13 cellular contexts compared by ENCODE assay signal in genomic region chr20:50921783-50922501, GRCh38. TPM values are rescaled to one million over a fixed set of nuclear protein-coding genes. Genes with fewer than 3 reads are reported as not detected.
DNase-seq lines count a peak whose midpoint lies in the region; ATAC-seq and TF ChIP-seq lines count a peak whose summit lies in the region.
"Had no signal": no experiment of that assay in that cellular context is flagged by ENCODE, and none has a peak within 500 bp of the region (broad histone marks: within the 10 kb centered on the region; RNA-seq: fewer than 3 reads in every experiment).

No MANE protein-coding gene starts in this region.

- 95 to 100% methylated on average over 5 to 8 of the region's 8 CpGs for WGBS in endodermal cell (ENCODE audit: insufficient coverage in 1 of 2, insufficient read length in 1 of 2), 2 experiments
- WGBS in trophoblast cell (ENCODE audit: extremely low coverage, insufficient coverage, insufficient read length): no CpG with 5 or more reads among the region's 8 CpGs

- H3K79me2 ChIP-seq in PC-9 (ENCODE audit: low read depth) (peaks cover 99% of the 10 kb centered on the region), trophoblast cell (ENCODE audit: control insufficient read depth, insufficient read depth, low read length, poor library complexity) (peaks cover 24% of the 10 kb centered on the region)

- DNase-seq in activated CD4-positive, alpha-beta T cell treated with anti-CD3 and anti-CD28 coated beads, Interleukin-2, amount 10 ng/mL, durations not matched to agents 24 days and 14 days: no peak
- DNase-seq in activated CD4-positive, alpha-beta T cell treated with anti-CD3 and anti-CD28 coated beads, Interleukin-2, amount 50 U/mL, for 48 hours: no peak
- DNase-seq in PC-9 (no peak), endodermal cell (no peak), trophoblast cell (no peak), Right ventricle myocardium superior (no peak)
- no peak for DNase-seq in stimulated activated CD8-positive, alpha-beta memory T cell treated with anti-CD3 and anti-CD28 coated beads, Interleukin-4, amount 100 ng/mL, for 48 hours
- DNase-seq: activated CD4-positive, alpha-beta T cell treated with anti-CD3 and anti-CD28 coated beads, Interleukin-2, amount 50 U/mL, for 1 hour; esophagus squamous epithelium; NCI-H2171; psoas muscle had no signal

- H3K4ac ChIP-seq in trophoblast cell (ENCODE audit: low read depth, low read length): peak overlapping the region; percentile 88

- H4K91ac ChIP-seq in trophoblast cell (ENCODE audit: low read depth, low read length): no peak overlapping the region

- peaks cover 20% of the 10 kb centered on the region for H3F3A ChIP-seq in PC-9 (ENCODE audit: insufficient read depth, low read depth)

- H3K36me3 ChIP-seq in PC-9 (ENCODE audit: low read depth): peaks cover 23% of the 10 kb centered on the region
- peaks cover 91% of the 10 kb centered on the region for H3K36me3 ChIP-seq in endodermal cell (ENCODE audit: control insufficient read depth, insufficient read depth, low read length)
- peaks cover 11 to 16% of the 10 kb centered on the region in 2 experiments for H3K36me3 ChIP-seq in trophoblast cell (ENCODE audit: control insufficient read depth in 1 of 2, insufficient read depth in 2 of 2, low read length in 2 of 2)

- no peaks in the 10 kb centered on the region for H3K4me1 ChIP-seq in PC-9 (replicated peaks; ENCODE audit: insufficient read depth)
- peaks cover 7% of the 10 kb centered on the region for H3K4me1 ChIP-seq in endodermal cell (ENCODE audit: control insufficient read depth, insufficient read depth, low read length)
- peaks cover 7 to 10% of the 10 kb centered on the region in 2 experiments for H3K4me1 ChIP-seq in trophoblast cell (ENCODE audit: control insufficient read depth in 1 of 2, insufficient read depth in 2 of 2, low read length in 2 of 2)

- H3K27ac ChIP-seq in PC-9 (peak overlapping the region; percentile 0; the same call in 1 of the 2 replicates), endodermal cell (ENCODE audit: low read depth, low read length) (no peak overlapping the region), trophoblast cell (ENCODE audit: low read depth, low read length) (no peak overlapping the region)
- H3K27ac ChIP-seq: psoas muscle had no signal

- no peak overlapping the region for H3K4me2 ChIP-seq in PC-9
- no peak overlapping the region for H3K4me2 ChIP-seq in trophoblast cell (ENCODE audit: low read length)

- H3K14ac ChIP-seq in trophoblast cell (ENCODE audit: low read length): no peak overlapping the region

- no peak overlapping the region for H3K18ac ChIP-seq in trophoblast cell (ENCODE audit: low read length)

- no peak for TF ChIP-seq CTCF in PC-9 (conservative IDR thresholded peaks at IDR 0.05)
- TF ChIP-seq CTCF in endodermal cell (conservative IDR thresholded peaks at IDR 0.05): no peak

- H3K27me3 Mint-ChIP-seq in activated CD4-positive, alpha-beta T cell treated with anti-CD3 and anti-CD28 coated beads, Interleukin-2, amount 10 ng/mL, durations not matched to agents 24 days and 14 days: no peaks in the 10 kb centered on the region
- no peaks in the 10 kb centered on the region for H3K27me3 Mint-ChIP-seq in endodermal cell (ENCODE audit: insufficient read depth)

- H4K20me1 ChIP-seq in PC-9 (ENCODE audit: insufficient read depth): peaks cover 99% of the 10 kb centered on the region

- no peaks in the 10 kb centered on the region for H3K9me3 Mint-ChIP-seq in activated CD4-positive, alpha-beta T cell treated with anti-CD3 and anti-CD28 coated beads, Interleukin-2, amount 10 ng/mL, durations not matched to agents 24 days and 14 days
- no peaks in the 10 kb centered on the region for H3K9me3 Mint-ChIP-seq in endodermal cell
- H3K9me3 Mint-ChIP-seq: activated naive CD4-positive, alpha-beta T cell treated with anti-CD3 and anti-CD28 coated beads, Interleukin-2, amount 50 U/mL, for 72 hours had no signal

- H3K27ac Mint-ChIP-seq in activated CD4-positive, alpha-beta T cell treated with anti-CD3 and anti-CD28 coated beads, Interleukin-2, amount 10 ng/mL, durations not matched to agents 24 days and 14 days: peak overlapping the region; percentile 51
- H3K27ac Mint-ChIP-seq in endodermal cell: peak overlapping the region; percentile 82

- H3K4me3 Mint-ChIP-seq in activated CD4-positive, alpha-beta T cell treated with anti-CD3 and anti-CD28 coated beads, Interleukin-2, amount 10 ng/mL, durations not matched to agents 24 days and 14 days: no peak overlapping the region
- H3K4me3 Mint-ChIP-seq in endodermal cell: no peak overlapping the region

- no peak overlapping the region for H4K12ac ChIP-seq in trophoblast cell (ENCODE audit: low read depth, low read length)

- H3K4me1 Mint-ChIP-seq in activated CD4-positive, alpha-beta T cell treated with anti-CD3 and anti-CD28 coated beads, Interleukin-2, amount 10 ng/mL, durations not matched to agents 24 days and 14 days: peaks cover 29% of the 10 kb centered on the region
- peaks cover 48% of the 10 kb centered on the region for H3K4me1 Mint-ChIP-seq in endodermal cell

- H3K36me3 Mint-ChIP-seq in activated CD4-positive, alpha-beta T cell treated with anti-CD3 and anti-CD28 coated beads, Interleukin-2, amount 10 ng/mL, durations not matched to agents 24 days and 14 days (ENCODE audit: low read depth): peaks cover 44% of the 10 kb centered on the region
- peaks cover 36% of the 10 kb centered on the region for H3K36me3 Mint-ChIP-seq in endodermal cell (ENCODE audit: low read depth)

- H3K9ac ChIP-seq in endodermal cell (ENCODE audit: extremely low read depth, low read length, poor library complexity, severe bottlenecking): no peak overlapping the region
- H3K9ac ChIP-seq in trophoblast cell (ENCODE audit: low read length): peak overlapping the region; percentile 70

- POLR2A ChIA-PET in PC-9 (lab: Charles Lee; ENCODE audit: unreplicated experiment): interaction anchor here (0.7 kb wide), 1 partner anchor 726 kb away, joined by 4 read pairs; no protein-coding TSS in a partner anchor

- CTCF ChIA-PET in PC-9 (lab: Charles Lee): no interaction called here

- ATAC-seq in Right ventricle myocardium superior (ENCODE audit: poor library complexity) (no peak), HG03565 (IDR thresholded peaks at IDR 0.05; ENCODE audit: unreplicated experiment) (no peak)
- ATAC-seq: psoas muscle had no signal

- no peak overlapping the region for H2BK120ac ChIP-seq in trophoblast cell (ENCODE audit: insufficient read depth, low read length, poor library complexity)

- no peaks in the 10 kb centered on the region for H3K27me3 ChIP-seq in PC-9 (ENCODE audit: insufficient read depth, low read depth)
- no peaks in the 10 kb centered on the region for H3K27me3 ChIP-seq in endodermal cell (ENCODE audit: control insufficient read depth, insufficient read depth, low read length, poor library complexity, severe bottlenecking)
- H3K27me3 ChIP-seq in trophoblast cell (ENCODE audit: insufficient read depth, low read length): no peaks in the 10 kb centered on the region
- H3K27me3 ChIP-seq: esophagus squamous epithelium had no signal

- H3K9me2 ChIP-seq in PC-9 (ENCODE audit: insufficient read depth): no peaks in the 10 kb centered on the region

- intact Hi-C loops in activated CD4-positive, alpha-beta T cell treated with anti-CD3 and anti-CD28 coated beads, Interleukin-2, amount 10 ng/mL, durations not matched to agents 24 days and 14 days (cut with micrococcal nuclease): no loop called here
- intact Hi-C loops in PC-9 (cut with micrococcal nuclease; ENCODE audit: unreplicated experiment) (no loop called here), Right ventricle myocardium superior (cut with DNase I) (no loop called here)

- H3K9me3 ChIP-seq in PC-9 (ENCODE audit: insufficient read depth, low read depth) (no peaks in the 10 kb centered on the region), endodermal cell (ENCODE audit: control insufficient read depth, low read length) (no peaks in the 10 kb centered on the region), trophoblast cell (ENCODE audit: insufficient read depth, low read depth, low read length) (no peaks in the 10 kb centered on the region)
- H3K9me3 ChIP-seq: esophagus squamous epithelium, psoas muscle had no signal

- no peak overlapping the region for H2AK5ac ChIP-seq in trophoblast cell (ENCODE audit: low read length)

- H3K79me1 ChIP-seq in trophoblast cell (ENCODE audit: low read length): no peaks in the 10 kb centered on the region

- H3K23ac ChIP-seq in trophoblast cell (ENCODE audit: low read length): no peak overlapping the region

- BruUV-seq in PC-9 (replicated peaks; lab: Mats Ljungman, UMichigan): no TSS peak

- no peak overlapping the region for H2AFZ ChIP-seq in PC-9
- no peak overlapping the region for H2AFZ ChIP-seq in trophoblast cell (ENCODE audit: insufficient read depth, low read length, poor library complexity)

- no peak overlapping the region for H2BK12ac ChIP-seq in trophoblast cell (ENCODE audit: low read length)

- H3K4me3 ChIP-seq in PC-9 (no peak overlapping the region), endodermal cell (ENCODE audit: low read length) (no peak overlapping the region), trophoblast cell (ENCODE audit: low read depth, low read length) (no peak overlapping the region)
- H3K4me3 ChIP-seq: esophagus squamous epithelium, psoas muscle had no signal

- no peak overlapping the region for H2BK5ac ChIP-seq in trophoblast cell (ENCODE audit: low read depth, low read length, poor library complexity)

- H4K8ac ChIP-seq in trophoblast cell (ENCODE audit: low read depth, low read length): no peak overlapping the region

RNA-seq across cellular contexts. Expression of gene ADNP, which starts 9.3 kb away (rescaled TPM):
- total RNA-seq in activated CD4-positive, alpha-beta T cell treated with anti-CD3 and anti-CD28 coated beads, Interleukin-2, amount 10 ng/mL, durations not matched to agents 24 days and 14 days: 68.3 and 72.9 TPM in 2 replicates
- 83.3 and 104 TPM in 2 replicates for total RNA-seq in PC-9 (2021)
- 100 to 1,000 TPM; 136 to 152 TPM for total RNA-seq in endodermal cell
- 110 TPM for polyA plus RNA-seq in endodermal cell (2013, experiment 1 of 2)
- polyA plus RNA-seq in endodermal cell (2013, experiment 2 of 2): 102 TPM
- polyA plus RNA-seq in trophoblast cell (2013): 89.6 and 91.5 TPM in 2 replicates
- total RNA-seq in Right ventricle myocardium superior: 28.8 TPM

RNA-seq across cellular contexts. Expression of gene DPM1, which starts 36.4 kb away (rescaled TPM):
- total RNA-seq in activated CD4-positive, alpha-beta T cell treated with anti-CD3 and anti-CD28 coated beads, Interleukin-2, amount 10 ng/mL, durations not matched to agents 24 days and 14 days: 61.2 and 68.3 TPM in 2 replicates
- total RNA-seq in PC-9 (2021) (39.1 and 70.7 TPM in 2 replicates), endodermal cell (10 to 100 TPM; 54.9 to 58.8 TPM), Right ventricle myocardium superior (36.3 TPM)
- polyA plus RNA-seq in endodermal cell (2013, experiment 1 of 2): 68.9 TPM
- polyA plus RNA-seq in endodermal cell (2013, experiment 2 of 2): 69.4 TPM
- polyA plus RNA-seq in trophoblast cell (2013): 79.3 and 82.1 TPM in 2 replicates

RNA-seq across cellular contexts. Expression of gene MOCS3, which starts 36.7 kb away (rescaled TPM):
- 5.7 and 6.3 TPM in 2 replicates for total RNA-seq in activated CD4-positive, alpha-beta T cell treated with anti-CD3 and anti-CD28 coated beads, Interleukin-2, amount 10 ng/mL, durations not matched to agents 24 days and 14 days
- total RNA-seq in PC-9 (2021) (4.8 and 5.5 TPM in 2 replicates), endodermal cell (1 to 10 TPM; 4.7 to 5.5 TPM), Right ventricle myocardium superior (2.9 TPM)
- polyA plus RNA-seq in endodermal cell (2013, experiment 1 of 2): 4.9 TPM
- polyA plus RNA-seq in endodermal cell (2013, experiment 2 of 2): 4.5 TPM
- polyA plus RNA-seq in trophoblast cell (2013): 2.7 and 2.9 TPM in 2 replicates
